ENCODE assay signal across 8 cellular contexts in genomic region chr5:78483809-78484521, GRCh38.
DNase-seq lines count a peak whose midpoint lies in the region; ATAC-seq and TF ChIP-seq lines count a peak whose summit lies in the region.

No MANE protein-coding gene starts in this region.

- H3K4me1 ChIP-seq in OCI-LY7 (ENCODE audit: insufficient read depth, low read length, poor library complexity, severe bottlenecking): peaks cover 36% of the 10 kb centered on the region
- no peaks in the 10 kb centered on the region for H3K4me1 ChIP-seq in foreskin keratinocyte
- H3K4me1 ChIP-seq in mesendoderm (ENCODE audit: control insufficient read depth, low read depth, low read length): no peaks in the 10 kb centered on the region

- H3K36me3 Mint-ChIP-seq in activated naive CD4-positive, alpha-beta T cell treated with anti-CD3 and anti-CD28 coated beads, Interleukin-2, amount 10 ng/mL, durations not matched to agents 7 days and 5 days: no peaks in the 10 kb centered on the region

- H3K36me3 ChIP-seq in OCI-LY7 (ENCODE audit: insufficient read depth, low read length): peaks cover 55% of the 10 kb centered on the region
- H3K36me3 ChIP-seq in mesendoderm (ENCODE audit: control insufficient read depth, insufficient read depth, low read length): peaks cover 2% of the 10 kb centered on the region

- WGBS in mesendoderm (ENCODE audit: extremely low coverage, insufficient coverage, low lambda C conversion rate): no CpG with 5 or more reads among the region's 3 CpGs

- H3K4me3 ChIP-seq in OCI-LY7 (ENCODE audit: low read depth, low read length, poor library complexity, severe bottlenecking) (peak overlapping the region; percentile 42), mesendoderm (ENCODE audit: low read length) (no peak overlapping the region)

- H3K56ac ChIP-seq in mesendoderm (ENCODE audit: low read length): no peak overlapping the region

- POLR2A ChIA-PET in OCI-LY7 (lab: Charles Lee): interaction anchor here (0.6 to 2.0 kb wide), 3 partner anchors 11 to 50 kb away, joined by 3 to 5 read pairs (median 3); no protein-coding TSS in a partner anchor

- H3K4me2 ChIP-seq in OCI-LY7 (ENCODE audit: low read length): peak overlapping the region; percentile 83
- no peak overlapping the region for H3K4me2 ChIP-seq in mesendoderm (ENCODE audit: low read length)

- no peaks in the 10 kb centered on the region for H3K9me2 ChIP-seq in OCI-LY7 (ENCODE audit: insufficient read depth, low read length)

- H3K4me3 Mint-ChIP-seq in activated naive CD4-positive, alpha-beta T cell treated with anti-CD3 and anti-CD28 coated beads, Interleukin-2, amount 10 ng/mL, durations not matched to agents 7 days and 5 days: no peak overlapping the region

- no peaks in the 10 kb centered on the region for H3K27me3 Mint-ChIP-seq in activated naive CD4-positive, alpha-beta T cell treated with anti-CD3 and anti-CD28 coated beads, Interleukin-2, amount 10 ng/mL, durations not matched to agents 7 days and 5 days

- H2AFZ ChIP-seq in OCI-LY7 (ENCODE audit: low read length): no peak overlapping the region; the same call in 1 of the 2 replicates

- H3K27ac ChIP-seq in OCI-LY7 (ENCODE audit: low read depth, low read length, poor library complexity, severe bottlenecking): peak overlapping the region; percentile 82
- no peak overlapping the region for H3K27ac ChIP-seq in foreskin keratinocyte
- H3K27ac ChIP-seq in mesendoderm (ENCODE audit: low read depth, low read length): no peak overlapping the region

- no peak overlapping the region for H3K9ac ChIP-seq in mesendoderm (ENCODE audit: low read length)

- peaks cover 17% of the 10 kb centered on the region for H3K4me1 Mint-ChIP-seq in activated naive CD4-positive, alpha-beta T cell treated with anti-CD3 and anti-CD28 coated beads, Interleukin-2, amount 10 ng/mL, durations not matched to agents 7 days and 5 days

- H3K27ac Mint-ChIP-seq in activated naive CD4-positive, alpha-beta T cell treated with anti-CD3 and anti-CD28 coated beads, Interleukin-2, amount 10 ng/mL, durations not matched to agents 7 days and 5 days: no peak overlapping the region

- TF ChIP-seq CTCF in OCI-LY7 (conservative IDR thresholded peaks at IDR 0.05; ENCODE audit: low read length): peak; percentile 32; the same call in 1 of the 2 replicates
- TF ChIP-seq CTCF in foreskin keratinocyte (conservative IDR thresholded peaks at IDR 0.05): no peak

- CTCF ChIA-PET in OCI-LY7 (lab: Charles Lee; ENCODE audit: unreplicated experiment): no interaction called here
- CTCF ChIA-PET in activated naive CD4-positive, alpha-beta T cell treated with anti-CD3 and anti-CD28 coated beads, Interleukin-2, amount 10 ng/mL, durations not matched to agents 7 days and 5 days (lab: Charles Lee): no interaction called here

- no peak overlapping the region for H3K18ac ChIP-seq in mesendoderm (ENCODE audit: low read length)

- no peaks in the 10 kb centered on the region for H3K9me3 ChIP-seq in OCI-LY7 (ENCODE audit: low read length)

- ATAC-seq in GM18502 (IDR thresholded peaks at IDR 0.05; ENCODE audit: poor library complexity, unreplicated experiment): peak; percentile 94
- peak; percentile 72 for ATAC-seq in HG02798 (IDR thresholded peaks at IDR 0.05; ENCODE audit: poor library complexity, unreplicated experiment)
- peak; percentile 39 for ATAC-seq in foreskin keratinocyte

- H3K4ac ChIP-seq in mesendoderm (ENCODE audit: low read depth, low read length): no peak overlapping the region

- no peaks in the 10 kb centered on the region for H3K79me1 ChIP-seq in mesendoderm (ENCODE audit: low read length)

- no peak overlapping the region for H4K8ac ChIP-seq in mesendoderm (ENCODE audit: low read depth, low read length)

- H2BK5ac ChIP-seq in mesendoderm (ENCODE audit: low read length): no peak overlapping the region

- no peak overlapping the region for H3K23ac ChIP-seq in mesendoderm (ENCODE audit: low read length)

- H4K20me1 ChIP-seq in OCI-LY7 (ENCODE audit: insufficient read depth, low read length): no peaks in the 10 kb centered on the region

- DNase-seq in OCI-LY7 (ENCODE audit: low spot score) (peak; percentile 91), foreskin keratinocyte (peak in 1 of 2 donors; percentile 44), mesendoderm (no peak), foreskin melanocyte (no peak)
- DNase-seq in stimulated activated CD4-positive, alpha-beta T cell treated with anti-CD3 and anti-CD28 coated beads, Interleukin-12 subunit alpha, Interleukin-12 subunit beta, amount 100 ng/mL, for 4 hours: no peak
- DNase-seq in activated naive CD4-positive, alpha-beta T cell treated with anti-CD3 and anti-CD28 coated beads, Interleukin-2, amount 10 ng/mL, durations not matched to agents 7 days and 5 days: no peak

- no peaks in the 10 kb centered on the region; the same call in 1 of the 2 replicates for H3K79me2 ChIP-seq in OCI-LY7 (ENCODE audit: insufficient read depth, low read depth, low read length)
- no peaks in the 10 kb centered on the region for H3K79me2 ChIP-seq in mesendoderm (ENCODE audit: control insufficient read depth, insufficient read depth, low read length)

- intact Hi-C loops in OCI-LY7 (cut with micrococcal nuclease; ENCODE audit: unreplicated experiment): loop anchor here (5.0 kb wide), 1 partner anchor 48 kb away; no protein-coding TSS in a partner anchor

- no peak overlapping the region for H2AK5ac ChIP-seq in mesendoderm (ENCODE audit: low read length)

- H3K9me3 Mint-ChIP-seq in activated naive CD4-positive, alpha-beta T cell treated with anti-CD3 and anti-CD28 coated beads, Interleukin-2, amount 10 ng/mL, durations not matched to agents 7 days and 5 days: no peaks in the 10 kb centered on the region

- H4K5ac ChIP-seq in mesendoderm (ENCODE audit: low read length): no peak overlapping the region

- no peaks in the 10 kb centered on the region for H3K27me3 ChIP-seq in foreskin keratinocyte
- H3K27me3 ChIP-seq in mesendoderm (ENCODE audit: insufficient read depth, low read length, poor library complexity): no peaks in the 10 kb centered on the region

- no TSS peak for BruUV-seq in OCI-LY7 (replicated peaks; lab: Mats Ljungman, UMichigan)

- H2BK15ac ChIP-seq in mesendoderm (replicated peaks; ENCODE audit: low read depth): no peak overlapping the region

- no peak overlapping the region for H2BK120ac ChIP-seq in mesendoderm (ENCODE audit: low read depth, low read length)

Comparison
In these comparisons a context has a peak if more than half of its experiments do, and no peak if none do; other contexts are left out.
1. ATAC-seq: peak in every context shown above with its lines; median percentile 94 in GM18502; 72 in HG02798; 39 in foreskin keratinocyte.